In the genomic region with DNA sequence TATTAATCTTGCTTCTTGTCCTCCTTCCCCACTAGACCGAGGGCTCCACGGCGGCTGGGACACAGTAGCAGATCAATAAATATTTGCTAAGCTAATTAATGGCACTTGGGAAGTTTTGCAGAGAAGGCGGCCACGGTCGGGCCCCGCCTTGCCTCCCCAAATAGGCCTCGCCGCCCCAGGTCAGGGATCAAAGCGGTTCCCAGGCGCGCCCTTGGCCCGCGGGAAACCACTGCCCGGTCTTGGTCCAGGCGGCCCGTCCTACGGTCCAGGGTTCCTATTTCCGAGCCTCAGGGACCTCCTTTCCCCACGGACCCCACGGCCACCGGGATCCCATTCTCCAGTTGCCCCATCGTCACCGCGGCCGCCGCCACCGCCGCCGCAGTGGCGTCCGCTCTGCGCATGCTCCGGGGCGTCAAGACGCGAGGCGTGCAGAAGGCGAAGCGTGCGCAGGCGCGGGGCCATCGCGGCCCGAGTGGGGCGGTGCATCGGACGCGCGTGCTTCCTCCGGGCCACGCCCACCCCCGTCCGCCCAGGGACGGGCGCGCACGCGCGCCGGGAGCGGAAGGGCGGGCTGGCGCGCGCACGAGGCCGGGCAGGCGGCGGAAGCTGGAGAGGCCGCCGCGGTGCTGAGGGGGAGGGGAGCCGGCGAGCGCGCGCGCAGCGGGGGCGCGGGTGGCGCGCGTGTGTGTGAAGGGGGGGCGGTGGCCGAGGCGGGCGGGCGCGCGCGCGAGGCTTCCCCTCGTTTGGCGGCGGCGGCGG, we compare ENCODE assay signal across 8 cellular contexts.
A peak's percentile ranks its signal among the peaks of the same experiment; 100 is the strongest.
DNase-seq lines count a peak whose midpoint lies in the region; ATAC-seq and TF ChIP-seq lines count a peak whose summit lies in the region.

A gene (plus strand): TSS at position 717 of the 759 bp plus-strand sequence. CDS start 23,122 bp downstream, outside the sequence.

- peak within 1 kb of the TSS; percentile 87 for H3K4me3 ChIP-seq in choroid plexus epithelial cell (ENCODE audit: low read depth, low read length)

- ATAC-seq in HG03457 (IDR thresholded peaks at IDR 0.05; ENCODE audit: unreplicated experiment): peak; percentile 63

- peak; percentile 93 to 96 for DNase-seq in AML-193 (lab: John Stamatoyannopoulos, UW)
- DNase-seq in GM19238 (ENCODE audit: insufficient read length, low spot score): peak; percentile 98
- peak; percentile 69 for DNase-seq in NCI-H524 treated with DMSO at 0.1 percent for 48 hours (lab: John Stamatoyannopoulos, UW)
- peak; percentile 96 to 98 for DNase-seq in activated CD4-positive, alpha-beta T cell treated with anti-CD3 and anti-CD28 coated beads for 4 hours
- DNase-seq in choroid plexus epithelial cell (ENCODE audit: low read depth): peak; percentile 98
- peak; percentile 85 for DNase-seq in kidney glomerular epithelial cell (lab: John Stamatoyannopoulos, UW)
- DNase-seq in stimulated activated CD4-positive, alpha-beta T cell treated with anti-CD3 and anti-CD28 coated beads, Interleukin-15, amount 100 ng/mL, for 48 hours (ENCODE audit: low read depth in 2 of 2): peak; percentile 95 to 97

- TF ChIP-seq CTCF in choroid plexus epithelial cell (conservative IDR thresholded peaks at IDR 0.05; ENCODE audit: low read depth, low read length): no peak

Comparison
In these comparisons a context has a peak if more than half of its experiments do, and no peak if none do; other contexts are left out.
1. Peak in every context shown above with its lines: DNase-seq, ATAC-seq and H3K4me3 ChIP-seq.